Comparison of ENCODE assay signal across 24 cellular contexts in the genomic region with DNA sequence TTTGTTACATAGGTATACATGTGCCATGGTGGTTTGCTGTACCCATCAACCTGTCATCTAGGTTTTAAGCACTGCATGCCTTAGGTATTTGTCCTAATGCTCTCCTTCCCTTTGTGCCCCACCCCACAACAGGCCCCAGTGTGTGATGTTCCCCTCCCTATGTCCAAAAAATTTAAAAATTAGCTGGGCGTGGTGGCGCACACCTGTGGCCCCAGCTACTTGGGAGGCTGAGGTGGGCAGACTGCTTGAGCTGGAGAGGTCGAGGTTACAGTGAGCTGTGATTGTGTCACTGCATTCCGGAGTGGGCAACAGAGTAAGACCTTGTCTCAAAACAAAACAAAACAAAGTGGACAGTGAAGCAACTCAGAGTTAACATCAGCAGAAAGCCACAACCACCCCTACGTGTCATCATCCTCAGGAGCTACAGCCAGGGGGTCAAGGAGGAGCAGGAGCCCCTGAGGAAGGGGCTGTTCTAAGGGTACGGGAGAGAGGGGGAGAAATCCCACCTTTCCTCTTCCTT.
"Had no signal": no experiment of that assay in that cellular context is flagged by ENCODE, and none has a peak within 500 bp of the region (broad histone marks: within the 10 kb centered on the region; RNA-seq: fewer than 3 reads in every experiment).

No MANE protein-coding gene starts in this region.

- H3K4me3 ChIP-seq: dorsolateral prefrontal cortex, lung, mucosa of descending colon, ovary, psoas muscle, skin epidermis, stomach, thyroid gland had no signal

- H3K36me3 ChIP-seq: ovary, stomach, thyroid gland had no signal

- H3K27ac ChIP-seq: dorsolateral prefrontal cortex, ovary, psoas muscle, skin epidermis, stomach, thyroid gland had no signal

- H3K4me1 ChIP-seq: psoas muscle, thyroid gland had no signal

- H3K9me3 ChIP-seq: mucosa of descending colon, ovary, psoas muscle, stomach, thyroid gland had no signal

- H3K27me3 ChIP-seq: dorsolateral prefrontal cortex, ovary, stomach, thyroid gland had no signal

- FAIRE-seq: colon, frontal cortex had no signal

- ATAC-seq: left lobe of liver; mucosa of descending colon; natural killer cell treated with Interleukin-12 subunit alpha and Interleukin-12 subunit beta and Interleukin-15 and Interleukin-18, amount 100 ng/mL, for 72 hours; psoas muscle; right cardiac atrium had no signal

- DNase-seq: dorsolateral prefrontal cortex; effector CD4-positive, alpha-beta T cell; hypothalamus; immature natural killer cell; islet precursor cell; kidney glomerular epithelial cell; mucosa of descending colon; naive B cell; occipital lobe; ovary; posterior cingulate gyrus; psoas muscle; right cardiac atrium; stimulated activated CD4-positive, alpha-beta T cell treated with anti-CD3 and anti-CD28 coated beads, Interleukin-15, amount 100 ng/mL, for 24 hours; stimulated activated CD4-positive, alpha-beta T cell treated with anti-CD3 and anti-CD28 coated beads, Interleukin-2, amount 100 ng/mL, for 48 hours; stimulated activated naive CD4-positive, alpha-beta T cell; stomach; thyroid gland had no signal
